Comparison of ENCODE assay signal across 9 cellular contexts in genomic region chr5:157108961-157109360, GRCh38. TPM values are rescaled to one million over a fixed set of nuclear protein-coding genes. Genes with fewer than 3 reads are reported as not detected.
A peak's percentile ranks its signal among the peaks of the same experiment; 100 is the strongest.
DNase-seq lines count a peak whose midpoint lies in the region; ATAC-seq and TF ChIP-seq lines count a peak whose summit lies in the region.
"Had no signal": no experiment of that assay in that cellular context is flagged by ENCODE, and none has a peak within 500 bp of the region (broad histone marks: within the 10 kb centered on the region; RNA-seq: fewer than 3 reads in every experiment).

TSS of gene HAVCR2 (minus strand) at chr5:157109044. CDS start at chr5:157108983, 61 bp downstream.

- no peak for TF ChIP-seq CTCF in DND-41 (IDR thresholded peaks at IDR 0.05; ENCODE audit: borderline replicate concordance, extremely low read depth, low read length, poor library complexity, severe bottlenecking)
- no peak for TF ChIP-seq CTCF in MM.1S (IDR thresholded peaks at IDR 0.05; ENCODE audit: low read length)

- H3K36me3 ChIP-seq in DND-41 (ENCODE audit: insufficient read depth, low read length): no peaks in the 10 kb centered on the region
- H3K36me3 ChIP-seq in MM.1S (replicated peaks; ENCODE audit: insufficient read depth, low read length): no peaks in the 10 kb centered on the region

- DNase-seq in DND-41: peak; percentile 12
- peak; percentile 64 for DNase-seq in MM.1S
- DNase-seq in activated T-cell treated with anti-CD3 and anti-CD28 coated beads for 4 hours: peak; percentile 23
- DNase-seq in left lobe of liver (ENCODE audit: low spot score): no peak
- DNase-seq in stimulated activated naive CD8-positive, alpha-beta T cell treated with anti-CD3 and anti-CD28 coated beads, Interleukin-15, Interleukin-2, amounts not matched to agents 100 U/mL and 50 U/mL, for 24 hours: peak; percentile 63
- no peak for DNase-seq in NCI-H146 (lab: John Stamatoyannopoulos, UW)
- no peak for DNase-seq in AG08395 (ENCODE audit: low spot score)

- H3K27ac ChIP-seq in DND-41 (ENCODE audit: low read length) (no peak within 1 kb of the TSS), MM.1S (ENCODE audit: low read length) (peak within 1 kb of the TSS; percentile 74)

- peaks cover 15% of the 10 kb centered on the region for H3F3A ChIP-seq in MM.1S (ENCODE audit: insufficient read depth, low read length)

- no peaks in the 10 kb centered on the region for H4K20me1 ChIP-seq in DND-41 (ENCODE audit: insufficient read depth, low read length)
- no peaks in the 10 kb centered on the region for H4K20me1 ChIP-seq in MM.1S (ENCODE audit: insufficient read depth, low read length)

- H2AFZ ChIP-seq in DND-41 (ENCODE audit: low read depth, low read length) (no peak within 1 kb of the TSS), MM.1S (ENCODE audit: low read length) (peak within 1 kb of the TSS; percentile 79)

- ATAC-seq in DND-41 (ENCODE audit: insufficient read depth, low read depth) (peak; percentile 82), GM21528 (IDR thresholded peaks at IDR 0.05; ENCODE audit: low FRiP score, unreplicated experiment) (peak; percentile 91), left lobe of liver (peak; percentile 46)
- peak; percentile 82 for ATAC-seq in stimulated activated naive CD8-positive, alpha-beta T cell treated with anti-CD3 and anti-CD28 coated beads, Interleukin-15, Interleukin-2, amounts not matched to agents 100 U/mL and 50 U/mL, for 24 hours
- ATAC-seq: body of pancreas had no signal

- H3K9ac ChIP-seq in DND-41 (ENCODE audit: low read depth, low read length) (no peak within 1 kb of the TSS), MM.1S (ENCODE audit: low read length) (peak within 1 kb of the TSS; percentile 5; the same call in 1 of the 2 replicates)

- no peak within 1 kb of the TSS for H3K4me2 ChIP-seq in DND-41 (ENCODE audit: insufficient read depth, low read length)
- peak within 1 kb of the TSS; percentile 64 for H3K4me2 ChIP-seq in MM.1S (ENCODE audit: low read depth, low read length)

- H3K79me2 ChIP-seq in DND-41 (ENCODE audit: insufficient read depth, low read length) (no peaks in the 10 kb centered on the region), MM.1S (ENCODE audit: low read length) (no peaks in the 10 kb centered on the region)

- H3K9me3 ChIP-seq in DND-41 (ENCODE audit: insufficient read depth, low read length, severe bottlenecking): no peaks in the 10 kb centered on the region
- no peaks in the 10 kb centered on the region for H3K9me3 ChIP-seq in MM.1S (replicated peaks; ENCODE audit: insufficient read depth, low read length)
- H3K9me3 ChIP-seq: body of pancreas had no signal

- H3K27me3 ChIP-seq in DND-41 (ENCODE audit: insufficient read depth, low read length, poor library complexity): no peaks in the 10 kb centered on the region
- H3K27me3 ChIP-seq in MM.1S (replicated peaks; ENCODE audit: insufficient read depth, low read length): no peaks in the 10 kb centered on the region
- H3K27me3 ChIP-seq: body of pancreas had no signal

- H3K9me2 ChIP-seq in MM.1S (replicated peaks; ENCODE audit: insufficient read depth, low read length): no peaks in the 10 kb centered on the region

- no peak within 1 kb of the TSS for H3K4me3 ChIP-seq in DND-41 (ENCODE audit: low read depth in 1 of 2, low read length in 2 of 2)
- H3K4me3 ChIP-seq in MM.1S (ENCODE audit: low read length): peak within 1 kb of the TSS; percentile 24; the same call in 1 of the 2 replicates
- H3K4me3 ChIP-seq: body of pancreas had no signal

- no peaks in the 10 kb centered on the region for H3K4me1 ChIP-seq in DND-41 (ENCODE audit: insufficient read depth, low read length)
- peaks cover 16% of the 10 kb centered on the region for H3K4me1 ChIP-seq in MM.1S (ENCODE audit: low read length)
- H3K4me1 ChIP-seq: body of pancreas had no signal

RNA-seq across cellular contexts. Expression of gene HAVCR2, which starts in this region (rescaled TPM):
- total RNA-seq in left lobe of liver: 2.9 TPM

Comparison
In these comparisons a context has a peak if more than half of its experiments do, and no peak if none do; other contexts are left out.
1. DNase-seq: peak in DND-41 (single experiment), MM.1S (single experiment), activated T-cell treated with anti-CD3 and anti-CD28 coated beads for 4 hours (single experiment) and stimulated activated naive CD8-positive, alpha-beta T cell treated with anti-CD3 and anti-CD28 coated beads, Interleukin-15, Interleukin-2, amounts not matched to agents 100 U/mL and 50 U/mL, for 24 hours (single experiment); none in left lobe of liver (single experiment), NCI-H146 (single experiment) and AG08395 (single experiment).
2. Peak in every context shown above with its lines, with median percentiles within 50 percentile points of each other: ATAC-seq.